In genomic region chr9:120402741-120403542, GRCh38 we compare ENCODE assay signal across 11 cellular contexts.
DNase-seq lines count a peak whose midpoint lies in the region; ATAC-seq, FAIRE-seq and TF ChIP-seq lines count a peak whose summit lies in the region.
"Had no signal": no experiment of that assay in that cellular context is flagged by ENCODE, and none has a peak within 500 bp of the region (broad histone marks: within the 10 kb centered on the region; RNA-seq: fewer than 3 reads in every experiment).

No MANE protein-coding gene starts in this region.

- H3K4ac ChIP-seq in H1 (replicated peaks; ENCODE audit: insufficient read length, low read depth, low read length) = no peak overlapping the region

- CTCF ChIA-PET in H1 (lab: Charles Lee; ENCODE audit: partially characterized antibody) = interaction anchor here (0.7 to 2.1 kb wide), 3 partner anchors 8 to 74 kb away, joined by 3 to 5 read pairs (median 3); no protein-coding TSS in a partner anchor

- H3K23me2 ChIP-seq in H1 (ENCODE audit: low read depth, low read length) = no peaks in the 10 kb centered on the region

- H2AK5ac ChIP-seq in H1 (ENCODE audit: low read depth, low read length) = no peak overlapping the region

- peaks cover 42 to 58% of the 10 kb centered on the region in 2 donors for H3K36me3 Mint-ChIP-seq in stimulated activated naive B cell treated with anti-CD40 and anti-IgM and Interleukin-4, amounts not matched to agents 10 μg/mL and 1 μg/mL and 100 μg/mL, for 72 hours

- no peaks in the 10 kb centered on the region for H3K79me1 ChIP-seq in H1 (ENCODE audit: low read depth, low read length)

- H3K18ac ChIP-seq in H1 (ENCODE audit: extremely low read depth, low read length) = no peak overlapping the region

- no peak for TF ChIP-seq CTCF in H1 (IDR thresholded peaks at IDR 0.05; ENCODE audit: control extremely low read depth in 1 of 3, insufficient read depth in 1 of 3, low read depth in 1 of 3, low read length in 3 of 3)

- TF ChIP-seq EP300 in H1 (IDR thresholded peaks at IDR 0.05; ENCODE audit: borderline replicate concordance in 1 of 2, low read depth in 2 of 2, low read length in 2 of 2) = no peak

- no peaks in the 10 kb centered on the region; a peak in 1 of 7 replicates for H3K4me1 ChIP-seq in H1 (replicated peaks in 1 of 4; ENCODE audit: control insufficient read depth in 3 of 4, insufficient read depth in 4 of 4, low read length in 3 of 4)

- 0 out of 2 replicates have a peak overlapping the region, but pooled peaks have one; percentile 38 for H4K8ac ChIP-seq in H1 (ENCODE audit: extremely low read depth, insufficient read depth, low read length)

- POLR2A ChIA-PET in H1 (lab: Charles Lee; ENCODE audit: partially characterized antibody) = no interaction called here

- H3K14ac ChIP-seq in H1 (ENCODE audit: insufficient read length) = no peak overlapping the region

- intact Hi-C loops in sciatic nerve (cut with DNase I) = no loop called here

- no peak overlapping the region for H3K4me3 Mint-ChIP-seq in stimulated activated naive B cell treated with anti-CD40 and anti-IgM and Interleukin-4, amounts not matched to agents 10 μg/mL and 1 μg/mL and 100 μg/mL, for 72 hours

- no peak overlapping the region for H2BK5ac ChIP-seq in H1 (ENCODE audit: low read depth, low read length)

- H3K27ac Mint-ChIP-seq in stimulated activated naive B cell treated with anti-CD40 and anti-IgM and Interleukin-4, amounts not matched to agents 10 μg/mL and 1 μg/mL and 100 μg/mL, for 72 hours = no peak overlapping the region

- no peak overlapping the region for H4K5ac ChIP-seq in H1 (ENCODE audit: insufficient read length, low read depth, low read length)

- no peaks in the 10 kb centered on the region for H3K9me3 ChIP-seq in H1 (ENCODE audit: insufficient read depth in 2 of 2, low read depth in 1 of 2, low read length in 1 of 2)

- no peak overlapping the region for H4K91ac ChIP-seq in H1 (replicated peaks; ENCODE audit: insufficient read length, low read length)

- H3K79me2 ChIP-seq in H1 (ENCODE audit: control insufficient read depth in 1 of 2, insufficient read depth in 2 of 2, low read length in 2 of 2) = no peaks in the 10 kb centered on the region

- no peaks in the 10 kb centered on the region for H4K20me1 ChIP-seq in H1 (replicated peaks in 1 of 2; ENCODE audit: control insufficient read depth in 1 of 2, insufficient read depth in 2 of 2, low read length in 2 of 2)

- H3K27ac ChIP-seq in H1 (ENCODE audit: low read depth, low read length) = no peak overlapping the region

- H3K23ac ChIP-seq in H1 (ENCODE audit: insufficient read length) = no peak overlapping the region

- no peak overlapping the region for H3K56ac ChIP-seq in H1 (replicated peaks; ENCODE audit: insufficient read length, low read depth, low read length)

- TF ChIP-seq RAD21 in H1 (IDR thresholded peaks at IDR 0.05 in 1 of 2, conservative IDR thresholded peaks at IDR 0.05 in 1 of 2; ENCODE audit: low read depth in 2 of 2, low read length in 2 of 2) = no peak

- H3K36me3 ChIP-seq in H1 (ENCODE audit: control insufficient read depth in 2 of 4, insufficient read depth in 4 of 4, low read length in 3 of 4) = peaks cover 29 to 83% (median 55%) of the 10 kb centered on the region in 4 experiments; a peak in 7 of 8 replicates

- no peaks in the 10 kb centered on the region for H3K9me3 Mint-ChIP-seq in stimulated activated naive B cell treated with anti-CD40 and anti-IgM and Interleukin-4, amounts not matched to agents 10 μg/mL and 1 μg/mL and 100 μg/mL, for 72 hours

- no peak for TF ChIP-seq POLR2A in H1 (IDR thresholded peaks at IDR 0.05; ENCODE audit: control extremely low read depth in 1 of 2, low read depth in 2 of 2, low read length in 2 of 2)

- no peak overlapping the region for H3K4me2 ChIP-seq in H1 (ENCODE audit: insufficient read depth in 1 of 2, low read depth in 2 of 2, low read length in 2 of 2)

- no peak for FAIRE-seq in H1 (lab: Jason Lieb, UNC)

- peak; percentile 53 for DNase-seq in GF-D8 (lab: John Stamatoyannopoulos, UW)
- peak; percentile 78 for DNase-seq in OCI-M1 (lab: John Stamatoyannopoulos, UW)
- DNase-seq in H1 (ENCODE audit: low read depth in 1 of 2, low spot score in 2 of 2) = no peak
- no peak for DNase-seq in sciatic nerve (ENCODE audit: low spot score)
- DNase-seq in stimulated activated naive B cell treated with anti-CD40 and anti-IgM and Interleukin-4, amounts not matched to agents 10 μg/mL and 1 μg/mL and 100 μg/mL, for 72 hours = no peak
- no peak for DNase-seq in NCI-H2081 treated with DMSO at 0.1 percent for 48 hours (lab: John Stamatoyannopoulos, UW)
- no peak for DNase-seq in stimulated activated CD4-positive, alpha-beta T cell treated with anti-CD3 and anti-CD28 coated beads, Interleukin-2, amount 100 ng/mL, for 24 hours
- DNase-seq: activated CD4-positive, CD25-positive, alpha-beta regulatory T cell; KG1; stimulated activated CD4-positive, alpha-beta T cell treated with anti-CD3 and anti-CD28 coated beads, Interleukin-4, amount 100 ng/mL, for 4 hours had no signal

- no peak overlapping the region for H3K9ac ChIP-seq in H1 (replicated peaks in 1 of 4; ENCODE audit: extremely low read depth in 1 of 4, low read depth in 3 of 4, low read length in 3 of 4)

- no peaks in the 10 kb centered on the region for H3K27me3 Mint-ChIP-seq in stimulated activated naive B cell treated with anti-CD40 and anti-IgM and Interleukin-4, amounts not matched to agents 10 μg/mL and 1 μg/mL and 100 μg/mL, for 72 hours

- peak; percentile 74 for ATAC-seq in sciatic nerve
- no peak for ATAC-seq in stimulated activated naive B cell treated with anti-CD40 and anti-IgM and Interleukin-4, amounts not matched to agents 10 μg/mL and 1 μg/mL and 100 μg/mL, for 72 hours (replicated peaks)
- ATAC-seq in HG03108 (IDR thresholded peaks at IDR 0.05; ENCODE audit: unreplicated experiment) = no peak

- H2BK15ac ChIP-seq in H1 (ENCODE audit: low read length) = no peak overlapping the region

- no peak overlapping the region for H2BK12ac ChIP-seq in H1 (ENCODE audit: low read depth, low read length)

- WGBS in H1 (ENCODE audit: extremely low coverage in 1 of 2, insufficient coverage in 1 of 2, insufficient read length in 1 of 2, insufficient replicate concordance in 2 of 2, low coverage in 1 of 2, low lambda C conversion rate in 2 of 2, missing lambda C conversion rate in 1 of 2), 2 experiments = 91% methylated on average over 12 of the region's 13 CpGs; no CpG with 5 or more reads in 1 of the 2 experiments

- no peak overlapping the region for H2BK120ac ChIP-seq in H1 (replicated peaks; ENCODE audit: low read depth, low read length)

- H3K27me3 ChIP-seq in H1 (replicated peaks in 1 of 4; ENCODE audit: control insufficient read depth in 3 of 4, extremely low read depth in 1 of 4, insufficient read depth in 3 of 4, low read length in 3 of 4) = no peaks in the 10 kb centered on the region

- H3K4me3 ChIP-seq in H1 (ENCODE audit: extremely low read depth in 1 of 4, insufficient read depth in 2 of 4, low read depth in 3 of 4, low read length in 4 of 4) = no peak overlapping the region

- H3K4me1 Mint-ChIP-seq in stimulated activated naive B cell treated with anti-CD40 and anti-IgM and Interleukin-4, amounts not matched to agents 10 μg/mL and 1 μg/mL and 100 μg/mL, for 72 hours = peaks cover 0 to 2% of the 10 kb centered on the region in 2 donors

- H2BK20ac ChIP-seq in H1 (ENCODE audit: low read length) = no peak overlapping the region

- H2AFZ ChIP-seq in H1 (ENCODE audit: low read length) = no peak overlapping the region

TF ChIP-seq in H1, 55 proteins besides CTCF, POLR2A, EP300 and RAD21:
- TF ChIP-seq SAP30 (IDR thresholded peaks at IDR 0.05; ENCODE audit: insufficient read depth, insufficient replicate concordance, low read length) (no peak), GTF2F1 (IDR thresholded peaks at IDR 0.05; ENCODE audit: borderline replicate concordance, low read depth, low read length) (no peak), BCL11A (IDR thresholded peaks at IDR 0.05; ENCODE audit: low read depth in 2 of 2, low read length in 2 of 2) (no peak), TBP (IDR thresholded peaks at IDR 0.05; ENCODE audit: low read depth, low read length) (no peak), CBX8 (IDR thresholded peaks at IDR 0.05; ENCODE audit: borderline replicate concordance, low read depth, low read length) (no peak), RNF2 (IDR thresholded peaks at IDR 0.05; ENCODE audit: borderline replicate concordance, low read depth, low read length, missing control alignments, poor library complexity, severe bottlenecking) (no peak), CREB1 (IDR thresholded peaks at IDR 0.05) (no peak), POU5F1 (IDR thresholded peaks at IDR 0.05; ENCODE audit: low read depth, low read length) (no peak), FOSL1 (IDR thresholded peaks at IDR 0.05; ENCODE audit: insufficient read depth, low read depth, low read length) (no peak), CHD2 (IDR thresholded peaks at IDR 0.05; ENCODE audit: low read length) (no peak), CBX5 (IDR thresholded peaks at IDR 0.05; ENCODE audit: low read depth, low read length) (no peak), RXRA (IDR thresholded peaks at IDR 0.05; ENCODE audit: insufficient read depth, low read depth, low read length) (no peak), CTBP2 (IDR thresholded peaks at IDR 0.05; ENCODE audit: borderline replicate concordance, insufficient read depth, insufficient read length, low read length) (no peak), ASH2L (IDR thresholded peaks at IDR 0.05; ENCODE audit: low read length) (no peak), BACH1 (IDR thresholded peaks at IDR 0.05; ENCODE audit: low read length) (no peak), SUZ12 (IDR thresholded peaks at IDR 0.05; ENCODE audit: low read length) (no peak), BRCA1 (IDR thresholded peaks at IDR 0.05; ENCODE audit: low read depth, low read length) (no peak)
- TF ChIP-seq, protein P1, sequence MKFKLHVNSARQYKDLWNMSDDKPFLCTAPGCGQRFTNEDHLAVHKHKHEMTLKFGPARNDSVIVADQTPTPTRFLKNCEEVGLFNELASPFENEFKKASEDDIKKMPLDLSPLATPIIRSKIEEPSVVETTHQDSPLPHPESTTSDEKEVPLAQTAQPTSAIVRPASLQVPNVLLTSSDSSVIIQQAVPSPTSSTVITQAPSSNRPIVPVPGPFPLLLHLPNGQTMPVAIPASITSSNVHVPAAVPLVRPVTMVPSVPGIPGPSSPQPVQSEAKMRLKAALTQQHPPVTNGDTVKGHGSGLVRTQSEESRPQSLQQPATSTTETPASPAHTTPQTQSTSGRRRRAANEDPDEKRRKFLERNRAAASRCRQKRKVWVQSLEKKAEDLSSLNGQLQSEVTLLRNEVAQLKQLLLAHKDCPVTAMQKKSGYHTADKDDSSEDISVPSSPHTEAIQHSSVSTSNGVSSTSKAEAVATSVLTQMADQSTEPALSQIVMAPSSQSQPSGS (IDR thresholded peaks at IDR 0.05; ENCODE audit: low read length) = no peak
TF ChIP-seq in H1: peak in this region for 0.

Comparison
In these comparisons a context has a peak if more than half of its experiments do, and no peak if none do; other contexts are left out.
1. DNase-seq: peak in GF-D8 (single experiment) and OCI-M1 (single experiment); none in H1 (0 of 2), sciatic nerve (single experiment), stimulated activated naive B cell treated with anti-CD40 and anti-IgM and Interleukin-4, amounts not matched to agents 10 μg/mL and 1 μg/mL and 100 μg/mL, for 72 hours (single experiment), NCI-H2081 treated with DMSO at 0.1 percent for 48 hours (single experiment) and stimulated activated CD4-positive, alpha-beta T cell treated with anti-CD3 and anti-CD28 coated beads, Interleukin-2, amount 100 ng/mL, for 24 hours (0 of 2).